ENCODE assay signal across 8 cellular contexts in genomic region chr9:34049630-34050384, GRCh38. TPM values are rescaled to one million over a fixed set of nuclear protein-coding genes. Genes with fewer than 3 reads are reported as not detected.
DNase-seq lines count a peak whose midpoint lies in the region; ATAC-seq lines count a peak whose summit lies in the region.

No MANE protein-coding gene starts in this region.

- no peaks in the 10 kb centered on the region for H3K27me3 Mint-ChIP-seq in activated T-helper 2 cell treated with anti-CD3 and anti-CD28 coated beads, Interferon-gamma antibody, Interleukin-2, Interleukin-4, amounts not matched to agents 10 μg/mL and 5 μg/mL and 100 μg/mL, durations not matched to agents 14 hours and 24 hours and 36 hours (ENCODE audit: low read depth)

- no peaks in the 10 kb centered on the region for H3K9me3 Mint-ChIP-seq in activated T-helper 2 cell treated with anti-CD3 and anti-CD28 coated beads, Interferon-gamma antibody, Interleukin-2, Interleukin-4, amounts not matched to agents 10 μg/mL and 5 μg/mL and 100 μg/mL, durations not matched to agents 14 hours and 24 hours and 36 hours

- DNase-seq in stimulated activated CD4-positive, alpha-beta T cell treated with anti-CD3 and anti-CD28 coated beads, Interleukin-1b, Interleukin-23, amount 100 ng/mL, for 48 hours = peak; percentile 3
- DNase-seq in stimulated activated CD4-positive, alpha-beta T cell treated with anti-CD3 and anti-CD28 coated beads, Interleukin-12 subunit alpha, Interleukin-12 subunit beta, amount 100 ng/mL, for 4 hours = no peak
- DNase-seq in activated T-helper 2 cell treated with anti-CD3 and anti-CD28 coated beads, Interferon-gamma antibody, Interleukin-2, Interleukin-4, amounts not matched to agents 10 μg/mL and 5 μg/mL and 100 μg/mL, durations not matched to agents 14 hours and 24 hours and 36 hours (ENCODE audit: low spot score) = no peak
- DNase-seq in islet precursor cell = peak; percentile 50
- no peak for DNase-seq in NCI-H1105 treated with DMSO at 0.1 percent for 48 hours (lab: John Stamatoyannopoulos, UW)
- DNase-seq in MV-4-11 (lab: John Stamatoyannopoulos, UW) = no peak

- H3K9ac ChIP-seq in subcutaneous abdominal adipose tissue (ENCODE audit: low read length in 5 of 5) = peak overlapping the region in 4 of 5 donors; percentile 90 to 96 (median 96)

- H3K9me3 ChIP-seq in subcutaneous abdominal adipose tissue (ENCODE audit: control insufficient read depth in 5 of 5, low read length in 5 of 5) = no peaks in the 10 kb centered on the region

- peak overlapping the region; percentile 91 for H3K4me3 Mint-ChIP-seq in activated T-helper 2 cell treated with anti-CD3 and anti-CD28 coated beads, Interferon-gamma antibody, Interleukin-2, Interleukin-4, amounts not matched to agents 10 μg/mL and 5 μg/mL and 100 μg/mL, durations not matched to agents 14 hours and 24 hours and 36 hours (ENCODE audit: low read depth)

- peaks cover 39% of the 10 kb centered on the region for H3K4me1 Mint-ChIP-seq in activated T-helper 2 cell treated with anti-CD3 and anti-CD28 coated beads, Interferon-gamma antibody, Interleukin-2, Interleukin-4, amounts not matched to agents 10 μg/mL and 5 μg/mL and 100 μg/mL, durations not matched to agents 14 hours and 24 hours and 36 hours (ENCODE audit: low read depth)

- H3K27ac Mint-ChIP-seq in activated T-helper 2 cell treated with anti-CD3 and anti-CD28 coated beads, Interferon-gamma antibody, Interleukin-2, Interleukin-4, amounts not matched to agents 10 μg/mL and 5 μg/mL and 100 μg/mL, durations not matched to agents 14 hours and 24 hours and 36 hours = peak overlapping the region; percentile 98

- peak overlapping the region; percentile 94 for H3K27ac ChIP-seq in subcutaneous abdominal adipose tissue (ENCODE audit: low read depth, low read length)

- H3K27me3 ChIP-seq in subcutaneous abdominal adipose tissue (ENCODE audit: control insufficient read depth in 5 of 5, insufficient read depth in 4 of 5, low read length in 5 of 5) = peaks cover 0 to 7% (median 0%) of the 10 kb centered on the region in 5 donors

- no peak for ATAC-seq in HG02885 (IDR thresholded peaks at IDR 0.05; ENCODE audit: poor library complexity, unreplicated experiment)

- H3K36me3 ChIP-seq in subcutaneous abdominal adipose tissue (ENCODE audit: control insufficient read depth in 5 of 5, insufficient read depth in 5 of 5, low read length in 5 of 5) = no peaks in the 10 kb centered on the region

- intact Hi-C loops in activated T-helper 2 cell treated with anti-CD3 and anti-CD28 coated beads, Interferon-gamma antibody, Interleukin-2, Interleukin-4, amounts not matched to agents 10 μg/mL and 5 μg/mL and 100 μg/mL, durations not matched to agents 14 hours and 24 hours and 36 hours (cut with micrococcal nuclease) = loop anchor here (1.0 to 2.0 kb wide), 6 partner anchors 76 to 759 kb away; partner anchors contain the start of genes DCAF12, DNAI1, FAM219A and MYORG

- H3K4me1 ChIP-seq in subcutaneous abdominal adipose tissue (ENCODE audit: control insufficient read depth in 5 of 5, insufficient read depth in 5 of 5, low read length in 5 of 5) = peaks cover 16 to 28% (median 24%) of the 10 kb centered on the region in 5 donors

- peak overlapping the region; percentile 63 to 97 (median 90) for H3K4me3 ChIP-seq in subcutaneous abdominal adipose tissue (ENCODE audit: low read depth in 1 of 5, low read length in 5 of 5)

- H3K36me3 Mint-ChIP-seq in activated T-helper 2 cell treated with anti-CD3 and anti-CD28 coated beads, Interferon-gamma antibody, Interleukin-2, Interleukin-4, amounts not matched to agents 10 μg/mL and 5 μg/mL and 100 μg/mL, durations not matched to agents 14 hours and 24 hours and 36 hours (ENCODE audit: low read depth) = peaks cover 11% of the 10 kb centered on the region

RNA-seq across cellular contexts. Expression of gene UBAP2, which starts 1.1 kb away (rescaled TPM):
- total RNA-seq in activated T-helper 2 cell treated with anti-CD3 and anti-CD28 coated beads, Interferon-gamma antibody, Interleukin-2, Interleukin-4, amounts not matched to agents 10 μg/mL and 5 μg/mL and 100 μg/mL, durations not matched to agents 14 hours and 24 hours and 36 hours = 52.8 and 54.8 TPM in 2 replicates

Comparison
In these comparisons a context has a peak if more than half of its experiments do, and no peak if none do; other contexts are left out.
1. DNase-seq: peak in stimulated activated CD4-positive, alpha-beta T cell treated with anti-CD3 and anti-CD28 coated beads, Interleukin-1b, Interleukin-23, amount 100 ng/mL, for 48 hours (single experiment) and islet precursor cell (single experiment); none in stimulated activated CD4-positive, alpha-beta T cell treated with anti-CD3 and anti-CD28 coated beads, Interleukin-12 subunit alpha, Interleukin-12 subunit beta, amount 100 ng/mL, for 4 hours (single experiment), activated T-helper 2 cell treated with anti-CD3 and anti-CD28 coated beads, Interferon-gamma antibody, Interleukin-2, Interleukin-4, amounts not matched to agents 10 μg/mL and 5 μg/mL and 100 μg/mL, durations not matched to agents 14 hours and 24 hours and 36 hours (single experiment), NCI-H1105 treated with DMSO at 0.1 percent for 48 hours (single experiment) and MV-4-11 (single experiment).